Comparison of ENCODE assay signal across 1 cellular context in genomic region chr17:7222972-7223292, GRCh38.
TF ChIP-seq lines count a peak whose summit lies in the region.

No MANE protein-coding gene starts in this region.

TF ChIP-seq in IMR-90, 13 proteins besides CTCF, POLR2A, EP300 and RAD21:
- no peak for TF ChIP-seq BHLHE40 (IDR thresholded peaks at IDR 0.05; ENCODE audit: low read depth, low read length)
